Comparison of ENCODE assay signal across 28 cellular contexts in the genomic region with DNA sequence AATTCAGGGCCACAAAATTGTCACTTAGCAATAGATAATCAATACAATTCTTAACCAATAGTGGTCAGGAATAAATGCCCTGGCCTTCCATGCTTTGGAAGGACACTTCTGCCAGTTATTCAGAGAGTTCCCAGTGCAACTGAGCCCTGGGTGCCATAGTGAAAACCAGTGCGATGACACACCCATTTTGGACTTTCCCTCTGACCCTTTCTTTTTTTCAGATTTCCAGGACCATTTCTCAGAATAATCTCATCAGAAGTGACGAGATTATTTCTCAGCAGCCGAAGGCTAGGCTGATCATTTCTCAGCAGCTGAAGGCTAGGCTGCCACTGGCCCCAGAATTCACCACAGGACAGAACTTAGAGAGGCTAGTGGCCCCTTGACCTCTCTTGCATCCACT.
"Had no signal": no experiment of that assay in that cellular context is flagged by ENCODE, and none has a peak within 500 bp of the region (broad histone marks: within the 10 kb centered on the region; RNA-seq: fewer than 3 reads in every experiment).

No MANE protein-coding gene starts in this region.

- H3K36me3 ChIP-seq: colonic mucosa, esophagus muscularis mucosa, esophagus squamous epithelium, gastrocnemius medialis, gastroesophageal sphincter, heart left ventricle, heart right ventricle had no signal

- H3K4me1 ChIP-seq: colonic mucosa, esophagus muscularis mucosa, foreskin keratinocyte, gastrocnemius medialis, gastroesophageal sphincter, heart left ventricle, heart right ventricle had no signal

- H3K4me3 ChIP-seq: colonic mucosa, coronary artery, dorsolateral prefrontal cortex, esophagus muscularis mucosa, esophagus squamous epithelium, gastrocnemius medialis, gastroesophageal sphincter, heart left ventricle, heart right ventricle had no signal

- H3K4me1 Mint-ChIP-seq: endodermal cell had no signal

- H3K9me3 ChIP-seq: colonic mucosa, esophagus muscularis mucosa, esophagus squamous epithelium, gastrocnemius medialis, heart left ventricle, heart right ventricle had no signal

- H3K9me3 Mint-ChIP-seq: dendritic cell treated with granulocyte-macrophage colony-stimulating factor and Interleukin-4, amounts not matched to agents 40 ng/mL and 50 ng/mL, for 4 days; endodermal cell had no signal

- H3K27me3 Mint-ChIP-seq: dendritic cell treated with granulocyte-macrophage colony-stimulating factor and Interleukin-4, amounts not matched to agents 40 ng/mL and 50 ng/mL, for 4 days had no signal

- H3K4me3 Mint-ChIP-seq: dendritic cell treated with granulocyte-macrophage colony-stimulating factor and Interleukin-4, amounts not matched to agents 40 ng/mL and 50 ng/mL, for 4 days; effector memory CD8-positive, alpha-beta T cell; endodermal cell had no signal

- H3K27ac Mint-ChIP-seq: dendritic cell treated with granulocyte-macrophage colony-stimulating factor and Interleukin-4, amounts not matched to agents 40 ng/mL and 50 ng/mL, for 4 days; effector memory CD8-positive, alpha-beta T cell; endodermal cell had no signal

- H3K27ac ChIP-seq: colonic mucosa, coronary artery, dorsolateral prefrontal cortex, epithelial cell of prostate, esophagus muscularis mucosa, esophagus squamous epithelium, foreskin keratinocyte, gastrocnemius medialis, gastroesophageal sphincter, heart left ventricle, heart right ventricle had no signal

- FAIRE-seq: colon, endometrium, endothelial cell of umbilical vein, frontal cortex had no signal

- DNase-seq: colonic mucosa; cortex of kidney; dermis blood vessel endothelial cell; dorsolateral prefrontal cortex; effector CD4-positive, alpha-beta T cell; effector CD8-positive, alpha-beta T cell; effector memory CD4-positive, alpha-beta T cell; effector memory CD8-positive, alpha-beta T cell; endodermal cell; erythroblast; esophagus squamous epithelium; foreskin fibroblast; foreskin keratinocyte; foreskin melanocyte; gastrocnemius medialis; glutamatergic neuron; heart left ventricle; heart right ventricle had no signal

- ATAC-seq: effector memory CD8-positive, alpha-beta T cell; esophagus mucosa; foreskin keratinocyte; gastrocnemius medialis; gastroesophageal sphincter; heart left ventricle; heart right ventricle had no signal

- H3K27me3 ChIP-seq: colonic mucosa, esophagus muscularis mucosa, esophagus squamous epithelium, foreskin keratinocyte, gastrocnemius medialis, gastroesophageal sphincter, heart left ventricle, heart right ventricle had no signal
